In the genomic region with DNA sequence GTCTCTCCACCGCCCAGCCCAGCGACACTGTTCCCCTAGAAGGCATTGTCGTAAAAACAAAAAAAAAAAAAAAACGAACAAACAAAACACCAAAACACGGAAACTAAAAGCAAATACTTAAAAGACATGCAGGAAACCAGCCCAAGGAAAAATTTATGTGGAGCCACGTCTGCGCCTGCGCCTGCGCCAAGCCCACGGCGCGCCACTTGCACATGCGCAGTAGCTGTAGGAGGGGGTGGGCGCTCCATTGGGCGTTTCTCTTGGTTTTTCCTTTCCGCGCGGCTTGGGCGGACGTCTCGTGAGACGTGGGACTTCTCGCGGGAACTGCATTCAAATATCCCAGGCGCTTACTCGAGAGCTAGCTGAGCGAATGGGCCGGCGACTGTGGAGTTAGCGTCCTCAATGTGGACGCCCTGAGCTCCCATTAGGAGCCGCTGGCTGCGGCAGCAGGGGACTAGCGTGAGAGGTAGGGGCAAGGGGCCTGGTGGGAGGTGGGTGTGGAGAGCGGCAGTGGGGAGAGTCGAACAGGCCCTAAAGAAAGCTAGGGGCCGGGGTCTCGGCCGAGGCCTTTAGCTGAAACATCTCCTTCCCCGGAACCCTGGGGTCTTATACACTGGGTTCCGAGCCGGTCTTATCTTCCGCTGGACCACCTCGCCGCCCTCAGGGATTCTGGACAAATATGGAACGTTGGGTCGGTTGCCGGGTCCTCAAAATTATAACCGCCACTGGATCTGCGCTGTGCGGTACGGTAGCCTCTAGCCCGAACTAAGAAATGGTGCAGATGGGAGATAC, we compare ENCODE assay signal across 8 cellular contexts. TPM values are rescaled to one million over a fixed set of nuclear protein-coding genes. Genes with fewer than 3 reads are reported as not detected.
DNase-seq lines count a peak whose midpoint lies in the region; ATAC-seq and TF ChIP-seq lines count a peak whose summit lies in the region.

A gene with protein sequence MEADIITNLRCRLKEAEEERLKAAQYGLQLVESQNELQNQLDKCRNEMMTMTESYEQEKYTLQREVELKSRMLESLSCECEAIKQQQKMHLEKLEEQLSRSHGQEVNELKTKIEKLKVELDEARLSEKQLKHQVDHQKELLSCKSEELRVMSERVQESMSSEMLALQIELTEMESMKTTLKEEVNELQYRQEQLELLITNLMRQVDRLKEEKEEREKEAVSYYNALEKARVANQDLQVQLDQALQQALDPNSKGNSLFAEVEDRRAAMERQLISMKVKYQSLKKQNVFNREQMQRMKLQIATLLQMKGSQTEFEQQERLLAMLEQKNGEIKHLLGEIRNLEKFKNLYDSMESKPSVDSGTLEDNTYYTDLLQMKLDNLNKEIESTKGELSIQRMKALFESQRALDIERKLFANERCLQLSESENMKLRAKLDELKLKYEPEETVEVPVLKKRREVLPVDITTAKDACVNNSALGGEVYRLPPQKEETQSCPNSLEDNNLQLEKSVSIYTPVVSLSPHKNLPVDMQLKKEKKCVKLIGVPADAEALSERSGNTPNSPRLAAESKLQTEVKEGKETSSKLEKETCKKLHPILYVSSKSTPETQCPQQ (plus strand): TSS at position 350 of the 792 bp plus-strand sequence. CDS start 4,644 bp downstream, outside the sequence.

- H3K9ac ChIP-seq in SK-N-SH, result peak within 1 kb of the TSS; percentile 95

- no peak for TF ChIP-seq CTCF in SK-N-SH (IDR thresholded peaks at IDR 0.05)

- ATAC-seq in HG02571 (IDR thresholded peaks at IDR 0.05; ENCODE audit: unreplicated experiment), result peak; percentile 89

- peaks cover 3 to 21% of the 10 kb centered on the region in 2 experiments; a peak in 3 of 4 replicates for H3K4me1 ChIP-seq in SK-N-SH (ENCODE audit: control insufficient read depth in 1 of 2, insufficient read depth in 2 of 2, low read depth in 1 of 2, low read length in 1 of 2)

- DNase-seq in GM04504 (ENCODE audit: low read depth), result peak; percentile 92
- peak; percentile 81 for DNase-seq in NCI-H1048 (lab: John Stamatoyannopoulos, UW)
- DNase-seq in SK-N-SH, result peak; percentile 89
- peak; percentile 92 for DNase-seq in activated naive CD4-positive, alpha-beta T cell treated with anti-CD3 and anti-CD28 coated beads, Interleukin-2, amount 50 U/mL, for 16 hours
- peak; percentile 94 for DNase-seq in globus pallidus (ENCODE audit: low spot score)
- peak; percentile 44 to 96 (median 88) for DNase-seq in nucleus accumbens (lab: John Stamatoyannopoulos, UW)

- H3K9me2 ChIP-seq in SK-N-SH, result no peaks in the 10 kb centered on the region

- peak within 1 kb of the TSS; percentile 87 to 92 for H3K4me3 ChIP-seq in SK-N-SH (ENCODE audit: low read depth in 2 of 2, low read length in 1 of 2)

- 2% methylated on average over 24 of the region's 53 CpGs for WGBS in SK-N-SH (ENCODE audit: low lambda C conversion rate)

- H3K27me3 ChIP-seq in SK-N-SH (ENCODE audit: insufficient read depth), result no peaks in the 10 kb centered on the region

- TF ChIP-seq EP300 in SK-N-SH (IDR thresholded peaks at IDR 0.05; ENCODE audit: borderline replicate concordance in 1 of 2, low read depth in 1 of 2, low read length in 1 of 2), result no peak

- H3K9me3 ChIP-seq in SK-N-SH, result no peaks in the 10 kb centered on the region

- peak within 1 kb of the TSS; percentile 77 for H2AFZ ChIP-seq in SK-N-SH (ENCODE audit: low read depth)

- TF ChIP-seq RAD21 in SK-N-SH (IDR thresholded peaks at IDR 0.05; ENCODE audit: low read length), result no peak

- peaks cover 27% of the 10 kb centered on the region for H3F3A ChIP-seq in SK-N-SH (replicated peaks; ENCODE audit: insufficient read depth)

- peak within 1 kb of the TSS; percentile 77 to 81 for H3K27ac ChIP-seq in SK-N-SH (ENCODE audit: low read depth in 2 of 2, low read length in 1 of 2)
- H3K27ac ChIP-seq in temporal lobe (ENCODE audit: low read depth, low read length), result no peak within 1 kb of the TSS

- POLR2A ChIA-PET in SK-N-SH (lab: Yijun Ruan, JAX), result interaction anchor here (0.8 to 1.1 kb wide), 4 partner anchors 10 to 1097 kb away, joined by 3 read pairs; partner anchors contain the start of gene SLIT3

- CTCF ChIA-PET in SK-N-SH (lab: Yijun Ruan, JAX), result interaction anchor here (0.7 to 3.2 kb wide), 5 partner anchors 12 to 637 kb away, joined by 3 to 13 read pairs (median 5); partner anchors contain the start of gene INSYN2B

- H3K36me3 ChIP-seq in SK-N-SH (replicated peaks in 1 of 2; ENCODE audit: control insufficient read depth in 1 of 2, insufficient read depth in 2 of 2, low read length in 1 of 2), result peaks cover 18 to 21% of the 10 kb centered on the region in 2 experiments

- peaks cover 51% of the 10 kb centered on the region for H3K79me2 ChIP-seq in SK-N-SH (ENCODE audit: insufficient read depth)

- H4K20me1 ChIP-seq in SK-N-SH (ENCODE audit: insufficient read depth), result no peaks in the 10 kb centered on the region

- peak within 1 kb of the TSS; percentile 81 for H3K4me2 ChIP-seq in SK-N-SH

TF ChIP-seq in SK-N-SH, 30 proteins besides CTCF, POLR2A, EP300 and RAD21:
- TF ChIP-seq, protein P1, sequence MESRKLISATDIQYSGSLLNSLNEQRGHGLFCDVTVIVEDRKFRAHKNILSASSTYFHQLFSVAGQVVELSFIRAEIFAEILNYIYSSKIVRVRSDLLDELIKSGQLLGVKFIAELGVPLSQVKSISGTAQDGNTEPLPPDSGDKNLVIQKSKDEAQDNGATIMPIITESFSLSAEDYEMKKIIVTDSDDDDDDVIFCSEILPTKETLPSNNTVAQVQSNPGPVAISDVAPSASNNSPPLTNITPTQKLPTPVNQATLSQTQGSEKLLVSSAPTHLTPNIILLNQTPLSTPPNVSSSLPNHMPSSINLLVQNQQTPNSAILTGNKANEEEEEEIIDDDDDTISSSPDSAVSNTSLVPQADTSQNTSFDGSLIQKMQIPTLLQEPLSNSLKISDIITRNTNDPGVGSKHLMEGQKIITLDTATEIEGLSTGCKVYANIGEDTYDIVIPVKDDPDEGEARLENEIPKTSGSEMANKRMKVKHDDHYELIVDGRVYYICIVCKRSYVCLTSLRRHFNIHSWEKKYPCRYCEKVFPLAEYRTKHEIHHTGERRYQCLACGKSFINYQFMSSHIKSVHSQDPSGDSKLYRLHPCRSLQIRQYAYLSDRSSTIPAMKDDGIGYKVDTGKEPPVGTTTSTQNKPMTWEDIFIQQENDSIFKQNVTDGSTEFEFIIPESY (IDR thresholded peaks at IDR 0.05; ENCODE audit: borderline replicate concordance, low read depth), result peak; percentile 98
- TF ChIP-seq NFIC (IDR thresholded peaks at IDR 0.05; ENCODE audit: borderline replicate concordance) (no peak), SIN3A (IDR thresholded peaks at IDR 0.05; ENCODE audit: borderline replicate concordance, low read depth, low read length) (peak; percentile 98), MXI1 (IDR thresholded peaks at IDR 0.05; ENCODE audit: low read depth, low read length) (peak; percentile 88), REST (IDR thresholded peaks at IDR 0.05; ENCODE audit: low read depth, low read length) (peak; percentile 11; the same call in 1 of the 2 replicates), CHD2 (IDR thresholded peaks at IDR 0.05; ENCODE audit: low read length, partially characterized antibody) (peak; percentile 100), RCOR1 (IDR thresholded peaks at IDR 0.05; ENCODE audit: low read length) (no peak), POLR2AphosphoS5 (IDR thresholded peaks at IDR 0.05; ENCODE audit: low read depth, low read length) (peak; percentile 97), NRF1 (IDR thresholded peaks at IDR 0.05; ENCODE audit: low read depth, low read length) (peak; percentile 98), MEF2A (IDR thresholded peaks at IDR 0.05; ENCODE audit: borderline replicate concordance, low read depth) (no peak), FOXM1 (IDR thresholded peaks at IDR 0.05; ENCODE audit: low read depth) (no peak), TCF12 (IDR thresholded peaks at IDR 0.05) (no peak), TAF1 (IDR thresholded peaks at IDR 0.05; ENCODE audit: borderline replicate concordance, low read depth, low read length) (peak; percentile 90), RXRA (IDR thresholded peaks at IDR 0.05; ENCODE audit: borderline replicate concordance, low read depth) (no peak)
- TF ChIP-seq, protein P2, sequence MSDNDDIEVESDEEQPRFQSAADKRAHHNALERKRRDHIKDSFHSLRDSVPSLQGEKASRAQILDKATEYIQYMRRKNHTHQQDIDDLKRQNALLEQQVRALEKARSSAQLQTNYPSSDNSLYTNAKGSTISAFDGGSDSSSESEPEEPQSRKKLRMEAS (IDR thresholded peaks at IDR 0.05; ENCODE audit: low read depth), result peak; percentile 60; the same call in 1 of the 2 replicates

RNA-seq across cellular contexts. Expression of the gene that starts here (rescaled TPM):
- 45.1 and 63.3 TPM in 2 replicates for polyA plus RNA-seq in SK-N-SH (2012; rRNA removed)
- polyA plus RNA-seq in SK-N-SH (2012; cell fraction: cytosol; rRNA removed), result 61.5 and 78.9 TPM in 2 replicates
- 43.9 and 111 TPM in 2 replicates for polyA plus RNA-seq in SK-N-SH (2012; cell fraction: nucleus; rRNA removed)
- 17.2 TPM for total RNA-seq in temporal lobe
